9 cellular contexts compared by ENCODE assay signal in genomic region chr10:28432210-28432676, GRCh38.
DNase-seq lines count a peak whose midpoint lies in the region; ATAC-seq and TF ChIP-seq lines count a peak whose summit lies in the region.
"Had no signal": no experiment of that assay in that cellular context is flagged by ENCODE, and none has a peak within 500 bp of the region (broad histone marks: within the 10 kb centered on the region; RNA-seq: fewer than 3 reads in every experiment).

No MANE protein-coding gene starts in this region.

- no peaks in the 10 kb centered on the region for H4K20me1 ChIP-seq in PC-9 (ENCODE audit: insufficient read depth)

- H3K9me3 ChIP-seq in CD4-positive, alpha-beta memory T cell (ENCODE audit: control insufficient read depth in 1 of 2, low read length in 2 of 2), result no peaks in the 10 kb centered on the region
- H3K9me3 ChIP-seq in PC-9 (ENCODE audit: insufficient read depth, low read depth), result no peaks in the 10 kb centered on the region
- H3K9me3 ChIP-seq in left ventricle myocardium inferior (replicated peaks), result no peaks in the 10 kb centered on the region

- no peaks in the 10 kb centered on the region for H3K36me3 Mint-ChIP-seq in CD4-positive, alpha-beta memory T cell

- H3K79me2 ChIP-seq in PC-9 (ENCODE audit: low read depth), result no peaks in the 10 kb centered on the region

- peaks cover 4% of the 10 kb centered on the region for H3K4me1 ChIP-seq in CD4-positive, alpha-beta memory T cell (ENCODE audit: insufficient read depth, low read length)
- H3K4me1 ChIP-seq in PC-9 (replicated peaks; ENCODE audit: insufficient read depth) (no peaks in the 10 kb centered on the region), left ventricle myocardium inferior (peaks cover 7% of the 10 kb centered on the region)

- H3K36me3 ChIP-seq in CD4-positive, alpha-beta memory T cell (ENCODE audit: insufficient read depth, low read length), result no peaks in the 10 kb centered on the region
- no peaks in the 10 kb centered on the region for H3K36me3 ChIP-seq in PC-9 (ENCODE audit: low read depth)
- no peaks in the 10 kb centered on the region for H3K36me3 ChIP-seq in left ventricle myocardium inferior

- intact Hi-C loops in CD4-positive, alpha-beta memory T cell (cut with micrococcal nuclease), result loop anchor here (2.0 to 5.0 kb wide), 3 partner anchors 100 to 559 kb away; partner anchors contain the start of gene WAC
- intact Hi-C loops in PC-9 (cut with micrococcal nuclease; ENCODE audit: unreplicated experiment) (loop anchor here (2.0 to 10.0 kb wide), 4 partner anchors 101 to 1015 kb away; partner anchors contain the start of gene WAC), left ventricle myocardium inferior (cut with micrococcal nuclease) (no loop called here)

- H3F3A ChIP-seq in PC-9 (ENCODE audit: insufficient read depth, low read depth), result no peaks in the 10 kb centered on the region

- no peak overlapping the region for H2AFZ ChIP-seq in PC-9

- no peak overlapping the region for H3K4me2 ChIP-seq in PC-9

- peak; percentile 75 for TF ChIP-seq CTCF in PC-9 (conservative IDR thresholded peaks at IDR 0.05)
- peak; percentile 80 for TF ChIP-seq CTCF in astrocyte of the cerebellum (IDR thresholded peaks at IDR 0.05; ENCODE audit: low read depth, low read length, missing control alignments)
- peak; percentile 87 for TF ChIP-seq CTCF in left ventricle myocardium inferior (IDR thresholded peaks at IDR 0.05; ENCODE audit: borderline replicate concordance)

- POLR2A ChIA-PET in CD4-positive, alpha-beta memory T cell (lab: Charles Lee; ENCODE audit: partially characterized antibody), result interaction anchor here (1.0 kb wide), 1 partner anchor 100 kb away, joined by 8 read pairs; no protein-coding TSS in a partner anchor
- POLR2A ChIA-PET in PC-9 (lab: Charles Lee; ENCODE audit: unreplicated experiment), result no interaction called here

- peaks cover 0 to 2% (median 0%) of the 10 kb centered on the region in 8 donors for H3K9me3 Mint-ChIP-seq in CD4-positive, alpha-beta memory T cell

- H3K4me3 Mint-ChIP-seq in CD4-positive, alpha-beta memory T cell, result peak overlapping the region; percentile 27 to 73 (median 62)
- H3K4me3 Mint-ChIP-seq: T-helper 1 cell treated with Interleukin-12 subunit alpha and Interleukin-12 subunit beta and Interleukin-4 antibody, amounts not matched to agents 30 μg/mL and 1 μg/mL, for 36 hours had no signal

- H3K27me3 ChIP-seq in CD4-positive, alpha-beta memory T cell (ENCODE audit: insufficient read depth, low read length), result no peaks in the 10 kb centered on the region
- no peaks in the 10 kb centered on the region for H3K27me3 ChIP-seq in PC-9 (ENCODE audit: insufficient read depth, low read depth)
- H3K27me3 ChIP-seq in left ventricle myocardium inferior (ENCODE audit: low read depth), result peaks cover under 1% of the 10 kb centered on the region

- H3K9me2 ChIP-seq in PC-9 (ENCODE audit: insufficient read depth), result no peaks in the 10 kb centered on the region

- peaks cover 3 to 9% (median 6%) of the 10 kb centered on the region in 4 donors for H3K4me1 Mint-ChIP-seq in CD4-positive, alpha-beta memory T cell

- peaks cover 0 to 2% of the 10 kb centered on the region in 2 donors for H3K27me3 Mint-ChIP-seq in CD4-positive, alpha-beta memory T cell

- peak in 4 of 5 donors; percentile 21 to 44 (median 27) for DNase-seq in CD4-positive, alpha-beta memory T cell
- peak; percentile 65 for DNase-seq in LHCN-M2 (ENCODE audit: low read depth)
- peak; percentile 45 to 58 for DNase-seq in PC-9
- DNase-seq in astrocyte of the cerebellum (ENCODE audit: low read depth), result peak; percentile 53
- peak; percentile 34 for DNase-seq in left ventricle myocardium inferior
- DNase-seq in renal cortical epithelial cell (ENCODE audit: low read depth), result peak; percentile 57

- no peak overlapping the region for H3K27ac ChIP-seq in CD4-positive, alpha-beta memory T cell (ENCODE audit: low read depth, low read length)
- H3K27ac ChIP-seq in PC-9 (no peak overlapping the region), left ventricle myocardium inferior (replicated peaks) (no peak overlapping the region)

- no TSS peak for BruUV-seq in PC-9 (replicated peaks; lab: Mats Ljungman, UMichigan)

- H3K4me3 ChIP-seq in CD4-positive, alpha-beta memory T cell (ENCODE audit: low read length in 2 of 2), result peak overlapping the region in 1 of 2 donors; percentile 42
- H3K4me3 ChIP-seq in PC-9, result no peak overlapping the region
- no peak overlapping the region for H3K4me3 ChIP-seq in astrocyte of the cerebellum (ENCODE audit: low read depth, low read length)
- peak overlapping the region; percentile 27 for H3K4me3 ChIP-seq in left ventricle myocardium inferior

- CTCF ChIA-PET in CD4-positive, alpha-beta memory T cell (lab: Charles Lee; ENCODE audit: partially characterized antibody), result interaction anchor here (0.9 to 2.4 kb wide), 5 partner anchors 12 to 192 kb away, joined by 4 to 13 read pairs (median 6); no protein-coding TSS in a partner anchor
- CTCF ChIA-PET in PC-9 (lab: Charles Lee), result interaction anchor here (0.7 kb wide), 2 partner anchors 505 to 1236 kb away, joined by 6 read pairs; no protein-coding TSS in a partner anchor

- in situ Hi-C loops in astrocyte of the cerebellum (cut with HindIII; ENCODE audit: low sequenced_read_pairs), result no loop called here

- peak overlapping the region in 1 of 7 donors; percentile 70 for H3K27ac Mint-ChIP-seq in CD4-positive, alpha-beta memory T cell
- H3K27ac Mint-ChIP-seq: T-helper 1 cell treated with Interleukin-12 subunit alpha and Interleukin-12 subunit beta and Interleukin-4 antibody, amounts not matched to agents 30 μg/mL and 1 μg/mL, for 36 hours had no signal

- ATAC-seq in GM19328 (IDR thresholded peaks at IDR 0.05; ENCODE audit: unreplicated experiment) (peak; percentile 53), HG03039 (IDR thresholded peaks at IDR 0.05; ENCODE audit: unreplicated experiment) (no peak)
